Comparison of ENCODE assay signal across 27 cellular contexts in genomic region chr11:2816517-2816916, GRCh38.
DNase-seq lines count a peak whose midpoint lies in the region; ATAC-seq, FAIRE-seq and TF ChIP-seq lines count a peak whose summit lies in the region.
"Had no signal": no experiment of that assay in that cellular context is flagged by ENCODE, and none has a peak within 500 bp of the region (broad histone marks: within the 10 kb centered on the region; RNA-seq: fewer than 3 reads in every experiment).

No MANE protein-coding gene starts in this region.

- H3K27ac Mint-ChIP-seq in astrocyte (ENCODE audit: unreplicated experiment), result no peak overlapping the region
- H3K27ac Mint-ChIP-seq in stimulated activated memory B cell treated with anti-CD40 and anti-IgM and Interleukin-4, amounts not matched to agents 10 μg/mL and 1 μg/mL and 100 μg/mL, for 72 hours, result no peak overlapping the region
- H3K27ac Mint-ChIP-seq: GM23338, H9 had no signal

- WGBS in small intestine, 3 donors, result 82 to 96% (median 94%) methylated on average over 2 of the region's 2 CpGs

- ATAC-seq in Right ventricle myocardium inferior (no peak), omental fat pad (ENCODE audit: low FRiP score) (peak; percentile 18), upper lobe of right lung (no peak)
- no peak for ATAC-seq in stimulated activated memory B cell treated with anti-CD40 and anti-IgM and Interleukin-4, amounts not matched to agents 10 μg/mL and 1 μg/mL and 100 μg/mL, for 72 hours
- ATAC-seq: GM23338 had no signal

- H3K9me3 ChIP-seq in right atrium auricular region, result peaks cover 0 to 17% of the 10 kb centered on the region in 2 donors
- H3K9me3 ChIP-seq in astrocyte (ENCODE audit: insufficient read depth, low read depth, low read length), result peaks cover 15% of the 10 kb centered on the region
- no peaks in the 10 kb centered on the region for H3K9me3 ChIP-seq in upper lobe of right lung
- peaks cover 1% of the 10 kb centered on the region for H3K9me3 ChIP-seq in small intestine (ENCODE audit: control insufficient read depth, low read depth)
- H3K9me3 ChIP-seq: MG63 had no signal

- peak; percentile 27 for DNase-seq in Right ventricle myocardium inferior (ENCODE audit: missing footprints)
- DNase-seq in right atrium auricular region (ENCODE audit: low spot score), result no peak
- DNase-seq in astrocyte (ENCODE audit: low read depth), result no peak
- no peak for DNase-seq in omental fat pad (ENCODE audit: low spot score)
- DNase-seq in upper lobe of right lung, result peak; percentile 35
- DNase-seq in small intestine, result no peak
- no peak for DNase-seq in activated CD8-positive, alpha-beta memory T cell treated with anti-CD3 and anti-CD28 coated beads, Interleukin-2, amount 50 U/mL, for 48 hours
- DNase-seq: 8988T; ACHN; Calu3; DMS79 treated with DMSO at 0.1 percent for 48 hours; GF-D8; H9; KBM-7; MG63; NCI-H1694; NCI-H2029 treated with DMSO at 0.1 percent for 48 hours; NCI-H446 treated with DMSO at 0.1 percent for 48 hours; NCI-H526; NCI-H82; NK-92 treated with Interleukin-12 subunit alpha and Interleukin-12 subunit beta, amount 100 ng/mL, for 24 hours; PC-9 had no signal

- H3K36me3 Mint-ChIP-seq in astrocyte (ENCODE audit: low read depth, unreplicated experiment), result no peaks in the 10 kb centered on the region
- peaks cover 79% of the 10 kb centered on the region for H3K36me3 Mint-ChIP-seq in stimulated activated memory B cell treated with anti-CD40 and anti-IgM and Interleukin-4, amounts not matched to agents 10 μg/mL and 1 μg/mL and 100 μg/mL, for 72 hours

- FAIRE-seq in astrocyte (lab: Jason Lieb, UNC), result no peak
- no peak for FAIRE-seq in small intestine (lab: Jason Lieb, UNC)
- FAIRE-seq: GM12891, GM19239 had no signal

- intact Hi-C loops in Right ventricle myocardium inferior (cut with DNase I), result no loop called here
- intact Hi-C loops in upper lobe of right lung (cut with DNase I), result no loop called here

- H3K4me2 ChIP-seq in astrocyte (ENCODE audit: low read length), result peak overlapping the region; percentile 41
- H3K4me2 ChIP-seq: GM23338, PC-9 had no signal

- H3K27ac ChIP-seq in right atrium auricular region (no peak overlapping the region), astrocyte (ENCODE audit: low read depth, low read length) (no peak overlapping the region), upper lobe of right lung (no peak overlapping the region), small intestine (ENCODE audit: low read depth in 1 of 2, low read length in 1 of 2) (no peak overlapping the region)
- H3K27ac ChIP-seq: PC-9, SJSA1 had no signal

- no peak overlapping the region for H3K9ac ChIP-seq in astrocyte (ENCODE audit: low read length)

- no peaks in the 10 kb centered on the region for H3K79me2 ChIP-seq in astrocyte (ENCODE audit: insufficient read depth, low read length)

- peaks cover 31% of the 10 kb centered on the region for H3K9me3 Mint-ChIP-seq in astrocyte (ENCODE audit: unreplicated experiment)
- peaks cover 33% of the 10 kb centered on the region for H3K9me3 Mint-ChIP-seq in stimulated activated memory B cell treated with anti-CD40 and anti-IgM and Interleukin-4, amounts not matched to agents 10 μg/mL and 1 μg/mL and 100 μg/mL, for 72 hours

- peaks cover 36% of the 10 kb centered on the region for H3K27me3 Mint-ChIP-seq in astrocyte (ENCODE audit: low read depth, unreplicated experiment)
- H3K27me3 Mint-ChIP-seq in stimulated activated memory B cell treated with anti-CD40 and anti-IgM and Interleukin-4, amounts not matched to agents 10 μg/mL and 1 μg/mL and 100 μg/mL, for 72 hours, result no peaks in the 10 kb centered on the region

- H3K36me3 ChIP-seq in right atrium auricular region, result no peaks in the 10 kb centered on the region
- no peaks in the 10 kb centered on the region for H3K36me3 ChIP-seq in astrocyte (ENCODE audit: insufficient read depth, low read length)
- no peaks in the 10 kb centered on the region for H3K36me3 ChIP-seq in upper lobe of right lung
- H3K36me3 ChIP-seq in small intestine (ENCODE audit: control insufficient read depth in 2 of 2, insufficient read depth in 2 of 2, low read length in 2 of 2), result no peaks in the 10 kb centered on the region
- H3K36me3 ChIP-seq: MG63, SJSA1 had no signal

- H3K4me3 ChIP-seq in right atrium auricular region (no peak overlapping the region), astrocyte (ENCODE audit: insufficient read depth, low read depth, low read length) (no peak overlapping the region), upper lobe of right lung (no peak overlapping the region), small intestine (ENCODE audit: low read depth in 1 of 2, low read length in 2 of 2) (no peak overlapping the region)
- H3K4me3 ChIP-seq: GM23338, MG63, PC-9, SJSA1 had no signal

- no peak for TF ChIP-seq CTCF in right atrium auricular region (IDR thresholded peaks at IDR 0.05)
- no peak for TF ChIP-seq CTCF in astrocyte (IDR thresholded peaks at IDR 0.05; ENCODE audit: insufficient read depth, low read depth, low read length)
- no peak for TF ChIP-seq CTCF in omental fat pad (IDR thresholded peaks at IDR 0.05)
- no peak for TF ChIP-seq CTCF in upper lobe of right lung (IDR thresholded peaks at IDR 0.05)

- H3K4me1 ChIP-seq in right atrium auricular region (peaks cover 0 to 18% of the 10 kb centered on the region in 2 donors), astrocyte (ENCODE audit: insufficient read depth, low read length) (peaks cover 15% of the 10 kb centered on the region), upper lobe of right lung (peaks cover 20% of the 10 kb centered on the region), small intestine (ENCODE audit: control insufficient read depth in 2 of 2, insufficient read depth in 1 of 2, low read depth in 1 of 2, low read length in 1 of 2) (no peaks in the 10 kb centered on the region)

- H3K4me1 Mint-ChIP-seq in astrocyte (ENCODE audit: low read depth, unreplicated experiment), result peaks cover 4% of the 10 kb centered on the region
- H3K4me1 Mint-ChIP-seq in stimulated activated memory B cell treated with anti-CD40 and anti-IgM and Interleukin-4, amounts not matched to agents 10 μg/mL and 1 μg/mL and 100 μg/mL, for 72 hours, result peaks cover 9% of the 10 kb centered on the region

- no peak overlapping the region for H3K4me3 Mint-ChIP-seq in astrocyte (ENCODE audit: unreplicated experiment)
- no peak overlapping the region for H3K4me3 Mint-ChIP-seq in stimulated activated memory B cell treated with anti-CD40 and anti-IgM and Interleukin-4, amounts not matched to agents 10 μg/mL and 1 μg/mL and 100 μg/mL, for 72 hours
- H3K4me3 Mint-ChIP-seq: GM23338, H9 had no signal

- H2AFZ ChIP-seq in astrocyte (ENCODE audit: low read depth, low read length), result no peak overlapping the region
- H2AFZ ChIP-seq: GM23338, PC-9 had no signal

- H4K20me1 ChIP-seq in astrocyte (ENCODE audit: insufficient read depth, low read length), result no peaks in the 10 kb centered on the region

- H3K27me3 ChIP-seq in right atrium auricular region (no peaks in the 10 kb centered on the region), astrocyte (ENCODE audit: insufficient read depth, low read length) (peaks cover 3% of the 10 kb centered on the region), upper lobe of right lung (no peaks in the 10 kb centered on the region), small intestine (ENCODE audit: control insufficient read depth in 2 of 2, insufficient read depth in 2 of 2, low read length in 2 of 2) (no peaks in the 10 kb centered on the region)
- H3K27me3 ChIP-seq: MG63, SJSA1 had no signal

Comparison
In these comparisons a context has a peak if more than half of its experiments do, and no peak if none do; other contexts are left out.
1. DNase-seq: peak in Right ventricle myocardium inferior (single experiment) and upper lobe of right lung (single experiment); none in right atrium auricular region (single experiment), astrocyte (single experiment), omental fat pad (single experiment), small intestine (single experiment) and activated CD8-positive, alpha-beta memory T cell treated with anti-CD3 and anti-CD28 coated beads, Interleukin-2, amount 50 U/mL, for 48 hours (single experiment).